In genomic region chr16:26276289-26276688, GRCh38 we compare ENCODE assay signal across 18 cellular contexts.
"Had no signal": no experiment of that assay in that cellular context is flagged by ENCODE, and none has a peak within 500 bp of the region (broad histone marks: within the 10 kb centered on the region; RNA-seq: fewer than 3 reads in every experiment).

No MANE protein-coding gene starts in this region.

- H3K79me2 ChIP-seq: hepatocyte had no signal

- H3K4me3 Mint-ChIP-seq: naive thymus-derived CD4-positive, alpha-beta T cell had no signal

- H3K36me3 ChIP-seq: esophagus muscularis mucosa, gastroesophageal sphincter, heart left ventricle, left lung, lower lobe of right lung had no signal

- H3K27ac Mint-ChIP-seq: naive thymus-derived CD4-positive, alpha-beta T cell had no signal

- H3K27ac ChIP-seq: coronary artery, dorsolateral prefrontal cortex, esophagus muscularis mucosa, foreskin keratinocyte, gastroesophageal sphincter, heart left ventricle, hepatocyte, left lung, lower lobe of right lung had no signal

- H3K4me2 ChIP-seq: hepatocyte had no signal

- H3K4me1 ChIP-seq: esophagus muscularis mucosa, foreskin keratinocyte, gastroesophageal sphincter, heart left ventricle, left lung, lower lobe of right lung had no signal

- DNase-seq: dermis blood vessel endothelial cell; dorsolateral prefrontal cortex; effector CD4-positive, alpha-beta T cell; effector memory CD4-positive, alpha-beta T cell; foreskin keratinocyte; heart left ventricle; hypothalamus; left cardiac atrium; left lung; left ventricle myocardium superior; lower lobe of right lung; mesenchymal stem cell; midbrain; naive thymus-derived CD4-positive, alpha-beta T cell had no signal

- ATAC-seq: foreskin keratinocyte; gastroesophageal sphincter; heart left ventricle; left cardiac atrium; left lung; left ventricle myocardium superior; lower lobe of right lung; naive thymus-derived CD4-positive, alpha-beta T cell had no signal

- H3K36me3 Mint-ChIP-seq: naive thymus-derived CD4-positive, alpha-beta T cell had no signal

- H3K27me3 ChIP-seq: esophagus muscularis mucosa, foreskin keratinocyte, gastroesophageal sphincter, heart left ventricle, hepatocyte, left lung had no signal

- H3K4me3 ChIP-seq: coronary artery, dorsolateral prefrontal cortex, esophagus muscularis mucosa, gastroesophageal sphincter, heart left ventricle, hepatocyte, left lung, lower lobe of right lung had no signal
